15 cellular contexts compared by ENCODE assay signal in the genomic region with DNA sequence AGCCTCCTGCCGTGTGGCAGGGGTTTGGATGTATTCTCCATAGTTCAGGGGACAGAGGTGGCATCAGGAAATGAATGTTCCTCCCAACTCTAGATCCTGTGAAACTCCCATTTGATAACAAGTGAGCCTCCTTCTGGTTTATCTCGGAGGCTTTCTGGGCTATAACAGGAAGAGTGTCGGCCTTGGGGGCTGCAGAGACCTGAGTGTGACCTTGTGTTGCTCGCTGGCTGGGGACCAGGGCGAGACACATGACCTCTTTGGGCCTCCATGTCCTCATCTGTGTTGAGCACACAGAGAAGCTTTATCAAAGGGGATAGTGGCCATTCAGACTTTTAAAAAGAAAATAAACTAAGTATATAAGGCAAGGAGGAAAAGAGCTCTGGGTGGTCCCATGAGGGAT.
DNase-seq lines count a peak whose midpoint lies in the region; ATAC-seq and TF ChIP-seq lines count a peak whose summit lies in the region.
"Had no signal": no experiment of that assay in that cellular context is flagged by ENCODE, and none has a peak within 500 bp of the region (broad histone marks: within the 10 kb centered on the region; RNA-seq: fewer than 3 reads in every experiment).

No MANE protein-coding gene starts in this region.

- H3K4me1 ChIP-seq in testis, result no peaks in the 10 kb centered on the region
- H3K4me1 ChIP-seq: HAP-1 had no signal

- WGBS in testis, 2 donors, result 45 to 68% methylated on average over 5 of the region's 5 CpGs

- H3K36me3 ChIP-seq in testis (ENCODE audit: low read depth, missing control alignments), result no peaks in the 10 kb centered on the region
- H3K36me3 ChIP-seq: HAP-1 had no signal

- no peak overlapping the region for H3K4me3 ChIP-seq in testis
- H3K4me3 ChIP-seq: A549, GM23248, HAP-1 had no signal

- H3K36me3 Mint-ChIP-seq in activated naive CD8-positive, alpha-beta T cell treated with anti-CD3 and anti-CD28 coated beads, Interleukin-2, amount 50 U/mL, for 24 hours (ENCODE audit: low read depth), result no peaks in the 10 kb centered on the region
- no peaks in the 10 kb centered on the region for H3K36me3 Mint-ChIP-seq in activated naive CD8-positive, alpha-beta T cell treated with anti-CD3 and anti-CD28 coated beads for 36 hours
- H3K36me3 Mint-ChIP-seq in T-helper 17 cell (ENCODE audit: low read depth), result peaks cover 4% of the 10 kb centered on the region

- H3K27me3 Mint-ChIP-seq in activated naive CD8-positive, alpha-beta T cell treated with anti-CD3 and anti-CD28 coated beads, Interleukin-2, amount 50 U/mL, for 24 hours, result peaks cover 2% of the 10 kb centered on the region
- no peaks in the 10 kb centered on the region for H3K27me3 Mint-ChIP-seq in activated naive CD8-positive, alpha-beta T cell treated with anti-CD3 and anti-CD28 coated beads for 36 hours
- H3K27me3 Mint-ChIP-seq in T-helper 17 cell, result peaks cover 25% of the 10 kb centered on the region
- H3K27me3 Mint-ChIP-seq: CD4-positive, alpha-beta T cell had no signal

- ATAC-seq in activated naive CD8-positive, alpha-beta T cell treated with anti-CD3 and anti-CD28 coated beads, Interleukin-2, amount 50 U/mL, for 24 hours, result no peak
- ATAC-seq in T-helper 17 cell (no peak), left lobe of liver (peak; percentile 48)

- DNase-seq in activated naive CD8-positive, alpha-beta T cell treated with anti-CD3 and anti-CD28 coated beads, Interleukin-2, amount 50 U/mL, for 24 hours, result no peak
- no peak for DNase-seq in activated naive CD8-positive, alpha-beta T cell treated with anti-CD3 and anti-CD28 coated beads for 36 hours
- DNase-seq in T-helper 17 cell, result no peak
- DNase-seq in left lobe of liver (ENCODE audit: low spot score), result no peak
- peak; percentile 34 for DNase-seq in testis
- DNase-seq in NCI-H128 (lab: John Stamatoyannopoulos, UW; ENCODE audit: unreplicated experiment), result no peak
- no peak for DNase-seq in KBM-7
- DNase-seq: AML-193; Caco-2; CD4-positive, alpha-beta T cell; GM23248 had no signal

- intact Hi-C loops in testis (cut with DNase I; ENCODE audit: low total_unique reads), result no loop called here

- in situ Hi-C loops in KBM-7 (cut with MboI; ENCODE audit: low pct_unique_long_range_greater_than_20kb, low sequenced_read_pairs), result no loop called here

- no peak overlapping the region for H3K4me3 Mint-ChIP-seq in activated naive CD8-positive, alpha-beta T cell treated with anti-CD3 and anti-CD28 coated beads, Interleukin-2, amount 50 U/mL, for 24 hours
- H3K4me3 Mint-ChIP-seq in activated naive CD8-positive, alpha-beta T cell treated with anti-CD3 and anti-CD28 coated beads for 36 hours, result no peak overlapping the region
- H3K4me3 Mint-ChIP-seq in T-helper 17 cell, result no peak overlapping the region
- H3K4me3 Mint-ChIP-seq: CD4-positive, alpha-beta T cell had no signal

- no peak for TF ChIP-seq CTCF in testis (IDR thresholded peaks at IDR 0.05)

- peaks cover 24% of the 10 kb centered on the region for H3K4me1 Mint-ChIP-seq in activated naive CD8-positive, alpha-beta T cell treated with anti-CD3 and anti-CD28 coated beads, Interleukin-2, amount 50 U/mL, for 24 hours
- peaks cover 21% of the 10 kb centered on the region for H3K4me1 Mint-ChIP-seq in activated naive CD8-positive, alpha-beta T cell treated with anti-CD3 and anti-CD28 coated beads for 36 hours
- peaks cover 6% of the 10 kb centered on the region for H3K4me1 Mint-ChIP-seq in T-helper 17 cell

- H3K27ac ChIP-seq in testis, result no peak overlapping the region
- H3K27ac ChIP-seq: 22Rv1, C4-2B, GM23248 had no signal

- no peaks in the 10 kb centered on the region for H3K9me3 Mint-ChIP-seq in activated naive CD8-positive, alpha-beta T cell treated with anti-CD3 and anti-CD28 coated beads, Interleukin-2, amount 50 U/mL, for 24 hours
- no peaks in the 10 kb centered on the region for H3K9me3 Mint-ChIP-seq in activated naive CD8-positive, alpha-beta T cell treated with anti-CD3 and anti-CD28 coated beads for 36 hours
- H3K9me3 Mint-ChIP-seq: CD4-positive, alpha-beta T cell had no signal

- no peaks in the 10 kb centered on the region for H3K27me3 ChIP-seq in testis

- H3K9me3 ChIP-seq in T-helper 17 cell (ENCODE audit: control insufficient read depth, low read length, poor library complexity, severe bottlenecking) (no peaks in the 10 kb centered on the region), testis (no peaks in the 10 kb centered on the region)
- H3K9me3 ChIP-seq: A549, Caco-2, HAP-1 had no signal

- peak overlapping the region; percentile 37 for H3K27ac Mint-ChIP-seq in activated naive CD8-positive, alpha-beta T cell treated with anti-CD3 and anti-CD28 coated beads, Interleukin-2, amount 50 U/mL, for 24 hours
- H3K27ac Mint-ChIP-seq in activated naive CD8-positive, alpha-beta T cell treated with anti-CD3 and anti-CD28 coated beads for 36 hours, result no peak overlapping the region
- peak overlapping the region; percentile 65 for H3K27ac Mint-ChIP-seq in T-helper 17 cell
- H3K27ac Mint-ChIP-seq: CD4-positive, alpha-beta T cell had no signal

- TF ChIP-seq POLR2A in testis (IDR thresholded peaks at IDR 0.05), result no peak
